In the genomic region with DNA sequence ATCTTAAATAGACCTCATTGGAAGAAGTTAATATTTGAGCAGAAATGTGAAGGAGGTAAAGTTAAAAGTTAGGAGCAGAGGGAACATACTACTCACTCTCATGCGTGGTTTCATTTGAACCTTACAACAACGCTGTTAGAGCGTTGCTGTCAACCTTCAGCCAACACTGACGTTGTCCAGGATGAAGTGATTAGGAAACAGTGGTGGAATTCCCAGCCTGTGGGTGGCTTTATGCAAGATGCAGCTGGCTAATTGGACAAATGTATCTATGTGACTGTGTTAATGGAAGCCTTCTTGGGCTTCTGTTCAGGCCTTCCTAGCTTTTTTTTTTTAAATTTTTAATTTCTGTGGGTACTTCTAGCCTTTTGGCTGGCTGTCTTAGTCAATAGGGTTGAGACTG, we compare ENCODE assay signal across 26 cellular contexts. TPM values are rescaled to one million over a fixed set of nuclear protein-coding genes. Genes with fewer than 3 reads are reported as not detected.
DNase-seq lines count a peak whose midpoint lies in the region; TF ChIP-seq lines count a peak whose summit lies in the region.
"Had no signal": no experiment of that assay in that cellular context is flagged by ENCODE, and none has a peak within 500 bp of the region (broad histone marks: within the 10 kb centered on the region; RNA-seq: fewer than 3 reads in every experiment).

No MANE protein-coding gene starts in this region.

- no peaks in the 10 kb centered on the region for H3K27me3 ChIP-seq in left ventricle myocardium inferior (ENCODE audit: low read depth)
- H3K27me3 ChIP-seq in CD8-positive, alpha-beta memory T cell (ENCODE audit: insufficient read depth, low read length, poor library complexity, severe bottlenecking), result no peaks in the 10 kb centered on the region
- H3K27me3 ChIP-seq: BLaER1 treated with 17β-estradiol and CSF1 and Interleukin-3, amounts not matched to agents 10 nM and 100 nM; upper lobe of left lung had no signal

- no peak overlapping the region for H3K4me3 ChIP-seq in AG10803 (ENCODE audit: low read length)
- no peak overlapping the region for H3K4me3 ChIP-seq in cardiac fibroblast (replicated peaks in 1 of 2; ENCODE audit: low read depth in 2 of 2, low read length in 2 of 2)
- H3K4me3 ChIP-seq in left ventricle myocardium inferior, result no peak overlapping the region
- no peak overlapping the region for H3K4me3 ChIP-seq in CD8-positive, alpha-beta memory T cell (ENCODE audit: low read length)
- H3K4me3 ChIP-seq: A549; BLaER1 treated with 17β-estradiol and CSF1 and Interleukin-3, amounts not matched to agents 10 nM and 100 nM; lung; SK-N-MC; skin epidermis; upper lobe of left lung had no signal

- no peaks in the 10 kb centered on the region for H3K27me3 Mint-ChIP-seq in CD8-positive, alpha-beta memory T cell
- H3K27me3 Mint-ChIP-seq: dendritic cell treated with granulocyte-macrophage colony-stimulating factor and Interleukin-4, amounts not matched to agents 40 ng/mL and 50 ng/mL, for 4 days had no signal

- peaks cover 72% of the 10 kb centered on the region for H3K4me1 ChIP-seq in left ventricle myocardium inferior
- H3K4me1 ChIP-seq in CD8-positive, alpha-beta memory T cell (ENCODE audit: insufficient read depth, low read length), result no peaks in the 10 kb centered on the region
- H3K4me1 ChIP-seq: A549; BLaER1 treated with 17β-estradiol and CSF1 and Interleukin-3, amounts not matched to agents 10 nM and 100 nM; upper lobe of left lung had no signal

- intact Hi-C loops in left ventricle myocardium inferior (cut with micrococcal nuclease), result no loop called here

- CTCF ChIA-PET in CD8-positive, alpha-beta memory T cell (lab: Charles Lee), result no interaction called here

- DNase-seq in AG10803 (ENCODE audit: low read depth) (peak; percentile 66), cardiac fibroblast (ENCODE audit: low read depth in 2 of 2) (peak; percentile 15 to 71), left ventricle myocardium inferior (no peak), renal cortical epithelial cell (ENCODE audit: low read depth) (peak; percentile 16), NCI-H526 treated with DMSO at 0.1 percent for 48 hours (lab: John Stamatoyannopoulos, UW) (no peak), NCI-H2227 treated with DMSO at 0.1 percent for 48 hours (lab: John Stamatoyannopoulos, UW) (no peak), DMS 273 (lab: John Stamatoyannopoulos, UW; ENCODE audit: unreplicated experiment) (no peak)
- no peak for DNase-seq in CD8-positive, alpha-beta memory T cell
- DNase-seq: activated CD4-positive, alpha-beta T cell treated with anti-CD3 and anti-CD28 coated beads for 4 hours; activated naive CD4-positive, alpha-beta T cell treated with anti-CD3 and anti-CD28 coated beads for 36 hours; activated T-cell treated with anti-CD3 and anti-CD28 coated beads, Interleukin-2, amount 50 U/mL, for 4 hours; central memory CD4-positive, alpha-beta T cell; hippocampal formation; NCI-H1048; NCI-H187 treated with DMSO at 0.1 percent for 48 hours; posterior cingulate gyrus; stimulated activated CD4-positive, alpha-beta T cell treated with anti-CD3 and anti-CD28 coated beads, Interleukin-1b, Interleukin-23, amount 100 ng/mL, for 48 hours; T-helper 2 cell; upper lobe of left lung had no signal

- no peak for TF ChIP-seq CTCF in AG10803 (conservative IDR thresholded peaks at IDR 0.05; ENCODE audit: low read length)
- no peak for TF ChIP-seq CTCF in cardiac fibroblast (IDR thresholded peaks at IDR 0.05; ENCODE audit: low read depth, low read length)
- no peak for TF ChIP-seq CTCF in left ventricle myocardium inferior (IDR thresholded peaks at IDR 0.05; ENCODE audit: borderline replicate concordance)

- H3K27ac ChIP-seq in left ventricle myocardium inferior (replicated peaks), result peak overlapping the region; percentile 41
- H3K27ac ChIP-seq in CD8-positive, alpha-beta memory T cell (ENCODE audit: low read depth, low read length), result no peak overlapping the region
- H3K27ac ChIP-seq: A549; BLaER1 treated with 17β-estradiol and CSF1 and Interleukin-3, amounts not matched to agents 10 nM and 100 nM; SK-N-MC; skin epidermis; upper lobe of left lung had no signal

- no peak overlapping the region for H3K27ac Mint-ChIP-seq in CD8-positive, alpha-beta memory T cell
- H3K27ac Mint-ChIP-seq: activated naive CD4-positive, alpha-beta T cell treated with anti-CD3 and anti-CD28 coated beads for 36 hours; dendritic cell treated with granulocyte-macrophage colony-stimulating factor and Interleukin-4, amounts not matched to agents 40 ng/mL and 50 ng/mL, for 4 days had no signal

- no peaks in the 10 kb centered on the region for H3K4me1 Mint-ChIP-seq in CD8-positive, alpha-beta memory T cell

- peaks cover 0 to 7% (median 0%) of the 10 kb centered on the region in 5 donors for H3K9me3 Mint-ChIP-seq in CD8-positive, alpha-beta memory T cell
- H3K9me3 Mint-ChIP-seq: activated naive CD4-positive, alpha-beta T cell treated with anti-CD3 and anti-CD28 coated beads for 36 hours; activated T-cell treated with anti-CD3 and anti-CD28 coated beads, Interleukin-2, amount 50 U/mL, for 4 hours; dendritic cell treated with granulocyte-macrophage colony-stimulating factor and Interleukin-4, amounts not matched to agents 40 ng/mL and 50 ng/mL, for 4 days had no signal

- H3K36me3 Mint-ChIP-seq in CD8-positive, alpha-beta memory T cell, result no peaks in the 10 kb centered on the region

- H3K4me3 Mint-ChIP-seq in CD8-positive, alpha-beta memory T cell, result no peak overlapping the region
- H3K4me3 Mint-ChIP-seq: activated naive CD4-positive, alpha-beta T cell treated with anti-CD3 and anti-CD28 coated beads for 36 hours; activated T-cell treated with anti-CD3 and anti-CD28 coated beads, Interleukin-2, amount 50 U/mL, for 4 hours; dendritic cell treated with granulocyte-macrophage colony-stimulating factor and Interleukin-4, amounts not matched to agents 40 ng/mL and 50 ng/mL, for 4 days had no signal

- peaks cover 3% of the 10 kb centered on the region for H3K9me3 ChIP-seq in left ventricle myocardium inferior (replicated peaks)
- H3K9me3 ChIP-seq in CD8-positive, alpha-beta memory T cell (ENCODE audit: low read length), result no peaks in the 10 kb centered on the region
- H3K9me3 ChIP-seq: A549, upper lobe of left lung had no signal

- peaks cover 8% of the 10 kb centered on the region for H3K36me3 ChIP-seq in left ventricle myocardium inferior
- H3K36me3 ChIP-seq in CD8-positive, alpha-beta memory T cell (ENCODE audit: insufficient read depth, low read length), result no peaks in the 10 kb centered on the region

- POLR2A ChIA-PET in CD8-positive, alpha-beta memory T cell (lab: Charles Lee), result no interaction called here

RNA-seq across cellular contexts. Expression of a gene that starts 40.5 kb away (rescaled TPM):
- 29.6 TPM for total RNA-seq in left ventricle myocardium inferior
- total RNA-seq in renal cortical epithelial cell, result 29.2 and 119 TPM in 2 replicates
- not detected for total RNA-seq in CD8-positive, alpha-beta memory T cell
- not detected for polyA plus RNA-seq in CD8-positive, alpha-beta memory T cell
- total RNA-seq: activated CD8-positive, alpha-beta memory T cell treated with anti-CD3 and anti-CD28 coated beads for 36 hours had no signal

Comparison
In these comparisons a context has a peak if more than half of its experiments do, and no peak if none do; other contexts are left out.
1. DNase-seq: peak in AG10803 (single experiment), cardiac fibroblast (2 of 2) and renal cortical epithelial cell (single experiment); none in left ventricle myocardium inferior (single experiment), NCI-H526 treated with DMSO at 0.1 percent for 48 hours (single experiment), NCI-H2227 treated with DMSO at 0.1 percent for 48 hours (single experiment), DMS 273 (single experiment) and CD8-positive, alpha-beta memory T cell (0 of 5).
2. RNA of a gene that starts 40.5 kb away (total RNA-seq): 29.2 to 119 TPM in renal cortical epithelial cell and 29.6 TPM in left ventricle myocardium inferior (single experiment); not detected in CD8-positive, alpha-beta memory T cell; every median in the first group is over 10 times any median in the second.